In genomic region chr1:15383810-15384209, GRCh38 we compare ENCODE assay signal across 27 cellular contexts. TPM values are rescaled to one million over a fixed set of nuclear protein-coding genes. Genes with fewer than 3 reads are reported as not detected.
DNase-seq lines count a peak whose midpoint lies in the region; ATAC-seq, FAIRE-seq and TF ChIP-seq lines count a peak whose summit lies in the region.
"Had no signal": no experiment of that assay in that cellular context is flagged by ENCODE, and none has a peak within 500 bp of the region (broad histone marks: within the 10 kb centered on the region; RNA-seq: fewer than 3 reads in every experiment).

No MANE protein-coding gene starts in this region.

- H3K27me3 Mint-ChIP-seq in GM23338 (ENCODE audit: insufficient read depth, low read depth, poor library complexity) (peaks cover 68% of the 10 kb centered on the region), neural progenitor cell (ENCODE audit: insufficient read depth, low read depth) (peaks cover 37% of the 10 kb centered on the region)
- H3K27me3 Mint-ChIP-seq in activated CD4-positive, alpha-beta T cell treated with anti-CD3 and anti-CD28 coated beads, Interleukin-2, amount 10 ng/mL, durations not matched to agents 24 days and 14 days, result peaks cover 29% of the 10 kb centered on the region
- H3K27me3 Mint-ChIP-seq: central memory CD8-positive, alpha-beta T cell had no signal

- peak overlapping the region; percentile 94 for H4K91ac ChIP-seq in H1 (replicated peaks; ENCODE audit: insufficient read length, low read length)

- no peak overlapping the region for H3K23ac ChIP-seq in H1 (ENCODE audit: insufficient read length)

- no peak for TF ChIP-seq POLR2A in H1 (IDR thresholded peaks at IDR 0.05; ENCODE audit: control extremely low read depth in 1 of 2, low read depth in 2 of 2, low read length in 2 of 2)

- H2AK5ac ChIP-seq in H1 (ENCODE audit: low read depth, low read length), result peak overlapping the region; percentile 99

- H2BK120ac ChIP-seq in H1 (replicated peaks; ENCODE audit: low read depth, low read length), result peak overlapping the region; percentile 77

- H3K4me1 Mint-ChIP-seq in GM23338 (peaks cover 63% of the 10 kb centered on the region), neural progenitor cell (peaks cover 87% of the 10 kb centered on the region)
- H3K4me1 Mint-ChIP-seq in activated CD4-positive, alpha-beta T cell treated with anti-CD3 and anti-CD28 coated beads, Interleukin-2, amount 10 ng/mL, durations not matched to agents 24 days and 14 days, result peaks cover 9% of the 10 kb centered on the region

- peaks cover 3% of the 10 kb centered on the region; the same call in 1 of the 3 replicates for H3K9me3 Mint-ChIP-seq in GM23338
- H3K9me3 Mint-ChIP-seq in neural progenitor cell, result no peaks in the 10 kb centered on the region
- no peaks in the 10 kb centered on the region for H3K9me3 Mint-ChIP-seq in activated CD4-positive, alpha-beta T cell treated with anti-CD3 and anti-CD28 coated beads, Interleukin-2, amount 10 ng/mL, durations not matched to agents 24 days and 14 days
- H3K9me3 Mint-ChIP-seq: activated CD4-positive, alpha-beta memory T cell treated with anti-CD3 and anti-CD28 coated beads, Interleukin-2, amount 10 ng/mL, durations not matched to agents 7 days and 5 days; activated naive CD8-positive, alpha-beta T cell treated with anti-CD3 and anti-CD28 coated beads for 36 hours; central memory CD8-positive, alpha-beta T cell; T-helper 1 cell treated with Interleukin-12 subunit alpha and Interleukin-12 subunit beta and Interleukin-4 antibody, amounts not matched to agents 30 μg/mL and 1 μg/mL, for 36 hours had no signal

- DNase-seq in GM23338 (ENCODE audit: low spot score) (no peak), MM.1S (no peak), H1 (ENCODE audit: low read depth in 1 of 2, low spot score in 2 of 2) (no peak), neural progenitor cell (ENCODE audit: low spot score) (no peak), NCI-H2081 (lab: John Stamatoyannopoulos, UW) (no peak), NAMALWA (ENCODE audit: low spot score) (no peak)
- DNase-seq in activated CD4-positive, alpha-beta T cell treated with anti-CD3 and anti-CD28 coated beads, Interleukin-2, amount 10 ng/mL, durations not matched to agents 24 days and 14 days, result no peak
- DNase-seq: activated CD4-positive, alpha-beta memory T cell treated with anti-CD3 and anti-CD28 coated beads, Interleukin-2, amount 10 ng/mL, durations not matched to agents 7 days and 5 days; activated CD4-positive, CD25-positive, alpha-beta regulatory T cell treated with anti-CD3 and anti-CD28 coated beads, Interleukin-2, amount 50 U/mL, for 72 hours; activated effector memory CD4-positive, alpha-beta T cell treated with anti-CD3 and anti-CD28 coated beads, Interleukin-2, amount 50 U/mL, for 16 hours; activated naive CD8-positive, alpha-beta T cell treated with anti-CD3 and anti-CD28 coated beads for 36 hours; Caco-2; DMS79; gastrocnemius medialis; NCI-H146; NCI-H446 treated with DMSO at 0.1 percent for 48 hours; small intestine; stimulated activated CD4-positive, alpha-beta T cell treated with anti-CD3 and anti-CD28 coated beads, Interleukin-2, amount 100 ng/mL, for 24 hours; upper lobe of right lung had no signal

- H2AFZ ChIP-seq in GM23338 (no peak overlapping the region), MM.1S (ENCODE audit: low read length) (peak overlapping the region; percentile 92; the same call in 1 of the 2 replicates), H1 (ENCODE audit: low read length) (no peak overlapping the region), neural progenitor cell (replicated peaks) (no peak overlapping the region)

- H3K4me3 ChIP-seq in GM23338, result peak overlapping the region; percentile 39; the same call in 1 of the 2 replicates
- H3K4me3 ChIP-seq in MM.1S (ENCODE audit: low read length), result no peak overlapping the region
- peak overlapping the region in 1 of 4 experiments; percentile 51; a peak in 3 of 8 replicates for H3K4me3 ChIP-seq in H1 (ENCODE audit: extremely low read depth in 1 of 4, insufficient read depth in 2 of 4, low read depth in 3 of 4, low read length in 4 of 4)
- peak overlapping the region; percentile 26 for H3K4me3 ChIP-seq in neural progenitor cell
- H3K4me3 ChIP-seq: gastrocnemius medialis, upper lobe of right lung had no signal

- TF ChIP-seq CTCF in GM23338 (conservative IDR thresholded peaks at IDR 0.05; ENCODE audit: low read depth in 2 of 2) (no peak), MM.1S (IDR thresholded peaks at IDR 0.05; ENCODE audit: low read length) (no peak), H1 (IDR thresholded peaks at IDR 0.05; ENCODE audit: control extremely low read depth in 1 of 3, insufficient read depth in 1 of 3, low read depth in 1 of 3, low read length in 3 of 3) (no peak), neural progenitor cell (IDR thresholded peaks at IDR 0.05) (no peak)

- no peaks in the 10 kb centered on the region for H3K9me3 ChIP-seq in MM.1S (replicated peaks; ENCODE audit: insufficient read depth, low read length)
- H3K9me3 ChIP-seq in H1 (ENCODE audit: insufficient read depth in 2 of 2, low read depth in 1 of 2, low read length in 1 of 2), result no peaks in the 10 kb centered on the region
- H3K9me3 ChIP-seq in neural progenitor cell (ENCODE audit: low read depth), result no peaks in the 10 kb centered on the region
- H3K9me3 ChIP-seq: Caco-2, gastrocnemius medialis, SK-N-SH, upper lobe of right lung had no signal

- H3K27ac ChIP-seq in GM23338 (ENCODE audit: low read depth) (no peak overlapping the region), MM.1S (ENCODE audit: low read length) (no peak overlapping the region), H1 (ENCODE audit: low read depth, low read length) (no peak overlapping the region), neural progenitor cell (no peak overlapping the region)
- H3K27ac ChIP-seq: gastrocnemius medialis, upper lobe of right lung had no signal

- H3K36me3 ChIP-seq in GM23338 (ENCODE audit: insufficient read depth) (no peaks in the 10 kb centered on the region), MM.1S (replicated peaks; ENCODE audit: insufficient read depth, low read length) (no peaks in the 10 kb centered on the region), H1 (ENCODE audit: control insufficient read depth in 2 of 4, insufficient read depth in 4 of 4, low read length in 3 of 4) (no peaks in the 10 kb centered on the region; a peak in 1 of 8 replicates), neural progenitor cell (no peaks in the 10 kb centered on the region)
- H3K36me3 ChIP-seq: gastrocnemius medialis, upper lobe of right lung had no signal

- ATAC-seq in GM23338, result peak; percentile 5; the same call in 2 of the 3 replicates
- no peak for ATAC-seq in HG03025 (IDR thresholded peaks at IDR 0.05; ENCODE audit: low FRiP score, unreplicated experiment)
- ATAC-seq: gastrocnemius medialis had no signal

- peak overlapping the region; percentile 65 for H3K4me3 Mint-ChIP-seq in GM23338
- peak overlapping the region; percentile 75 for H3K4me3 Mint-ChIP-seq in neural progenitor cell
- no peak overlapping the region for H3K4me3 Mint-ChIP-seq in activated CD4-positive, alpha-beta T cell treated with anti-CD3 and anti-CD28 coated beads, Interleukin-2, amount 10 ng/mL, durations not matched to agents 24 days and 14 days
- H3K4me3 Mint-ChIP-seq: activated CD4-positive, alpha-beta memory T cell treated with anti-CD3 and anti-CD28 coated beads, Interleukin-2, amount 10 ng/mL, durations not matched to agents 7 days and 5 days; activated naive CD8-positive, alpha-beta T cell treated with anti-CD3 and anti-CD28 coated beads for 36 hours had no signal

- FAIRE-seq in H1 (lab: Jason Lieb, UNC), result no peak
- FAIRE-seq: small intestine had no signal

- no peak overlapping the region for H3K14ac ChIP-seq in H1 (ENCODE audit: insufficient read length)

- H3K4me2 ChIP-seq in GM23338, result peak overlapping the region; percentile 71
- H3K4me2 ChIP-seq in MM.1S (ENCODE audit: low read depth, low read length), result no peak overlapping the region; the same call in 1 of the 2 replicates
- H3K4me2 ChIP-seq in H1 (ENCODE audit: insufficient read depth in 1 of 2, low read depth in 2 of 2, low read length in 2 of 2), result peak overlapping the region; percentile 77 to 86
- peak overlapping the region; percentile 75 for H3K4me2 ChIP-seq in neural progenitor cell
- H3K4me2 ChIP-seq: SK-N-SH had no signal

- intact Hi-C loops in activated CD4-positive, alpha-beta T cell treated with anti-CD3 and anti-CD28 coated beads, Interleukin-2, amount 10 ng/mL, durations not matched to agents 24 days and 14 days (cut with micrococcal nuclease), result no loop called here

- H2BK15ac ChIP-seq in H1 (ENCODE audit: low read length), result peak overlapping the region; percentile 99; the same call in 1 of the 2 replicates

- H3K9ac ChIP-seq in MM.1S (ENCODE audit: low read length), result no peak overlapping the region
- H3K9ac ChIP-seq in H1 (replicated peaks in 1 of 4; ENCODE audit: extremely low read depth in 1 of 4, low read depth in 3 of 4, low read length in 3 of 4), result no peak overlapping the region
- H3K9ac ChIP-seq in neural progenitor cell, result no peak overlapping the region
- H3K9ac ChIP-seq: SK-N-SH had no signal

- H3K79me2 ChIP-seq in GM23338 (replicated peaks; ENCODE audit: insufficient read depth) (no peaks in the 10 kb centered on the region), MM.1S (ENCODE audit: low read length) (no peaks in the 10 kb centered on the region), H1 (ENCODE audit: control insufficient read depth in 1 of 2, insufficient read depth in 2 of 2, low read length in 2 of 2) (no peaks in the 10 kb centered on the region), neural progenitor cell (ENCODE audit: low read depth) (no peaks in the 10 kb centered on the region)

- H3F3A ChIP-seq in GM23338 (replicated peaks; ENCODE audit: low read depth), result peaks cover 22% of the 10 kb centered on the region; the same call in 1 of the 2 replicates
- no peaks in the 10 kb centered on the region for H3F3A ChIP-seq in MM.1S (ENCODE audit: insufficient read depth, low read length)
- peaks cover 43% of the 10 kb centered on the region for H3F3A ChIP-seq in neural progenitor cell (ENCODE audit: low read depth)

- peaks cover 58% of the 10 kb centered on the region for H3K27me3 ChIP-seq in GM23338 (ENCODE audit: insufficient read depth)
- no peaks in the 10 kb centered on the region for H3K27me3 ChIP-seq in MM.1S (replicated peaks; ENCODE audit: insufficient read depth, low read length)
- H3K27me3 ChIP-seq in H1 (replicated peaks in 1 of 4; ENCODE audit: control insufficient read depth in 3 of 4, extremely low read depth in 1 of 4, insufficient read depth in 3 of 4, low read length in 3 of 4), result peaks cover 3 to 49% (median 42%) of the 10 kb centered on the region in 4 experiments
- peaks cover 64% of the 10 kb centered on the region for H3K27me3 ChIP-seq in neural progenitor cell
- H3K27me3 ChIP-seq: upper lobe of right lung had no signal

- TF ChIP-seq EP300 in H1 (IDR thresholded peaks at IDR 0.05; ENCODE audit: borderline replicate concordance in 1 of 2, low read depth in 2 of 2, low read length in 2 of 2), result no peak

- H2BK5ac ChIP-seq in H1 (ENCODE audit: low read depth, low read length), result peak overlapping the region; percentile 72; the same call in 1 of the 2 replicates

- H3K4me1 ChIP-seq in GM23338 (ENCODE audit: insufficient read depth), result peaks cover 38% of the 10 kb centered on the region
- peaks cover 4% of the 10 kb centered on the region; the same call in 1 of the 2 replicates for H3K4me1 ChIP-seq in MM.1S (ENCODE audit: low read length)
- peaks cover 23 to 34% (median 25%) of the 10 kb centered on the region in 4 experiments for H3K4me1 ChIP-seq in H1 (replicated peaks in 1 of 4; ENCODE audit: control insufficient read depth in 3 of 4, insufficient read depth in 4 of 4, low read length in 3 of 4)
- H3K4me1 ChIP-seq in neural progenitor cell, result peaks cover 26% of the 10 kb centered on the region
- H3K4me1 ChIP-seq: Caco-2, gastrocnemius medialis had no signal

- CTCF ChIA-PET in H1 (lab: Charles Lee; ENCODE audit: partially characterized antibody), result interaction anchor here (0.7 to 1.1 kb wide), 2 partner anchors 9 to 10 kb away, joined by 3 to 7 read pairs; no protein-coding TSS in a partner anchor

- WGBS in H1 (ENCODE audit: extremely low coverage in 1 of 2, insufficient coverage in 1 of 2, insufficient read length in 1 of 2, insufficient replicate concordance in 2 of 2, low coverage in 1 of 2, low lambda C conversion rate in 2 of 2, missing lambda C conversion rate in 1 of 2), 2 experiments, result 81% methylated on average over 5 of the region's 5 CpGs; no CpG with 5 or more reads in 1 of the 2 experiments

- no peak for TF ChIP-seq RAD21 in H1 (IDR thresholded peaks at IDR 0.05 in 1 of 2, conservative IDR thresholded peaks at IDR 0.05 in 1 of 2; ENCODE audit: low read depth in 2 of 2, low read length in 2 of 2)

- H2BK20ac ChIP-seq in H1 (ENCODE audit: low read length), result peak overlapping the region; percentile 100

- H3K56ac ChIP-seq in H1 (replicated peaks; ENCODE audit: insufficient read length, low read depth, low read length), result no peak overlapping the region

- no peaks in the 10 kb centered on the region for H3K79me1 ChIP-seq in H1 (ENCODE audit: low read depth, low read length)

- peak overlapping the region; percentile 99; the same call in 1 of the 2 replicates for H2BK12ac ChIP-seq in H1 (ENCODE audit: low read depth, low read length)

- POLR2A ChIA-PET in H1 (lab: Charles Lee; ENCODE audit: partially characterized antibody), result interaction anchor here (1.2 to 1.5 kb wide), 3 partner anchors 17 to 40 kb away, joined by 3 to 4 read pairs (median 3); partner anchors contain the start of gene EFHD2

- H3K36me3 Mint-ChIP-seq in GM23338 (ENCODE audit: low read depth), result 0 out of 3 replicates have a peak, but pooled peaks cover 2% of the 10 kb centered on the region
- no peaks in the 10 kb centered on the region for H3K36me3 Mint-ChIP-seq in neural progenitor cell
- H3K36me3 Mint-ChIP-seq in activated CD4-positive, alpha-beta T cell treated with anti-CD3 and anti-CD28 coated beads, Interleukin-2, amount 10 ng/mL, durations not matched to agents 24 days and 14 days (ENCODE audit: low read depth), result no peaks in the 10 kb centered on the region
- H3K36me3 Mint-ChIP-seq: activated naive CD8-positive, alpha-beta T cell treated with anti-CD3 and anti-CD28 coated beads for 36 hours had no signal

- H3K9me2 ChIP-seq in GM23338 (ENCODE audit: insufficient read depth), result no peaks in the 10 kb centered on the region
- H3K9me2 ChIP-seq in MM.1S (replicated peaks; ENCODE audit: insufficient read depth, low read length), result no peaks in the 10 kb centered on the region
- H3K9me2 ChIP-seq: SK-N-SH had no signal

- H4K20me1 ChIP-seq in GM23338 (replicated peaks; ENCODE audit: insufficient read depth) (no peaks in the 10 kb centered on the region), MM.1S (ENCODE audit: insufficient read depth, low read length) (no peaks in the 10 kb centered on the region), H1 (replicated peaks in 1 of 2; ENCODE audit: control insufficient read depth in 1 of 2, insufficient read depth in 2 of 2, low read length in 2 of 2) (no peaks in the 10 kb centered on the region), neural progenitor cell (ENCODE audit: low read depth) (peaks cover 7% of the 10 kb centered on the region)

- H4K8ac ChIP-seq in H1 (ENCODE audit: extremely low read depth, insufficient read depth, low read length), result no peak overlapping the region

- peak overlapping the region; percentile 63 for H3K4ac ChIP-seq in H1 (replicated peaks; ENCODE audit: insufficient read length, low read depth, low read length)

- peak overlapping the region; percentile 84 for H3K18ac ChIP-seq in H1 (ENCODE audit: extremely low read depth, low read length)

- H3K23me2 ChIP-seq in H1 (ENCODE audit: low read depth, low read length), result peaks cover 7% of the 10 kb centered on the region

- peak overlapping the region; percentile 72; the same call in 1 of the 2 replicates for H3K27ac Mint-ChIP-seq in GM23338
- peak overlapping the region; percentile 86 for H3K27ac Mint-ChIP-seq in neural progenitor cell
- H3K27ac Mint-ChIP-seq in activated CD4-positive, alpha-beta T cell treated with anti-CD3 and anti-CD28 coated beads, Interleukin-2, amount 10 ng/mL, durations not matched to agents 24 days and 14 days, result no peak overlapping the region
- H3K27ac Mint-ChIP-seq: activated CD4-positive, alpha-beta memory T cell treated with anti-CD3 and anti-CD28 coated beads, Interleukin-2, amount 10 ng/mL, durations not matched to agents 7 days and 5 days; activated naive CD8-positive, alpha-beta T cell treated with anti-CD3 and anti-CD28 coated beads for 36 hours; T-helper 1 cell treated with Interleukin-12 subunit alpha and Interleukin-12 subunit beta and Interleukin-4 antibody, amounts not matched to agents 30 μg/mL and 1 μg/mL, for 36 hours had no signal

- H4K5ac ChIP-seq in H1 (ENCODE audit: insufficient read length, low read depth, low read length), result peak overlapping the region; percentile 4

RNA-seq across cellular contexts. Expression of gene EFHD2, which starts 25.9 kb away (rescaled TPM):
- 22.8 and 23.7 TPM in 2 replicates for total RNA-seq in GM23338 (2014; rRNA removed; shearing (Covaris generic))
- polyA plus RNA-seq in GM23338 (2016; fragmentation: Nextera tagmentation; extraction: Ambion mirVana) (19.3 and 22.8 TPM in 2 replicates), H1 (2011; rRNA removed) (24.4 and 30.8 TPM in 2 replicates)
- total RNA-seq in H1 (2021; fragmentation: NEBNext Ultra II Directional; extraction: Animal tissue kit (Norgen Biotek cat#: 25700)), result 23.5 and 25.1 TPM in 2 replicates
- polyA plus RNA-seq in H1 (2011; cell fraction: cytosol; rRNA removed), result 24.6 TPM
- polyA plus RNA-seq in H1 (2011; cell fraction: nucleus; rRNA removed), result 22.1 TPM
- 16.3 to 23.1 TPM (median 20.7 TPM) in 4 replicates for polyA plus RNA-seq in H1 (2012, experiment 1 of 2)
- polyA plus RNA-seq in H1 (2012, experiment 2 of 2), result 23.1 TPM
- 16.3 TPM for polyA plus RNA-seq in H1 (2013, experiment 1 of 2)
- polyA plus RNA-seq in H1 (2013, experiment 2 of 2), result 16.6 TPM
- 4.3 and 4.8 TPM in 2 replicates for polyA minus RNA-seq in H1 (2011; rRNA and poly(A)+ RNA removed)
- 16.7 TPM for polyA minus RNA-seq in H1 (2011; cell fraction: cytosol; rRNA and poly(A)+ RNA removed)
- 5.9 TPM for polyA minus RNA-seq in H1 (2011; cell fraction: nucleus; rRNA and poly(A)+ RNA removed)
- 6.5 and 14.5 TPM in 2 replicates for total RNA-seq in neural progenitor cell (ENCODE audit: low replicate concordance)
- 90.5 and 92.3 TPM in 2 replicates for total RNA-seq in activated CD4-positive, alpha-beta T cell treated with anti-CD3 and anti-CD28 coated beads, Interleukin-2, amount 10 ng/mL, durations not matched to agents 24 days and 14 days

RNA-seq across cellular contexts. Expression of gene CTRC, which starts 54.4 kb away (rescaled TPM):
- total RNA-seq in GM23338 (2014; rRNA removed; shearing (Covaris generic)), result 0.24 TPM in 1 of 2 replicates, not detected in the other
- not detected in 2 replicates for polyA plus RNA-seq in GM23338 (2016; fragmentation: Nextera tagmentation; extraction: Ambion mirVana)
- 0.09 TPM in 1 of 2 replicates, not detected in the other for total RNA-seq in H1 (2021; fragmentation: NEBNext Ultra II Directional; extraction: Animal tissue kit (Norgen Biotek cat#: 25700))
- not detected in 2 replicates for polyA plus RNA-seq in H1 (2011; rRNA removed)
- not detected for polyA plus RNA-seq in H1 (2011; cell fraction: cytosol; rRNA removed)
- not detected for polyA plus RNA-seq in H1 (2011; cell fraction: nucleus; rRNA removed)
- polyA plus RNA-seq in H1 (2012, experiment 1 of 2), result not detected in 4 replicates
- not detected for polyA plus RNA-seq in H1 (2012, experiment 2 of 2)
- not detected for polyA plus RNA-seq in H1 (2013, experiment 1 of 2)
- polyA plus RNA-seq in H1 (2013, experiment 2 of 2), result 0.29 TPM
- not detected in 2 replicates for polyA minus RNA-seq in H1 (2011; rRNA and poly(A)+ RNA removed)
- not detected for polyA minus RNA-seq in H1 (2011; cell fraction: cytosol; rRNA and poly(A)+ RNA removed)
- polyA minus RNA-seq in H1 (2011; cell fraction: nucleus; rRNA and poly(A)+ RNA removed), result not detected
- total RNA-seq in neural progenitor cell (ENCODE audit: low replicate concordance), result not detected in 2 replicates
- 0.45 TPM in 1 of 2 replicates, not detected in the other for total RNA-seq in activated CD4-positive, alpha-beta T cell treated with anti-CD3 and anti-CD28 coated beads, Interleukin-2, amount 10 ng/mL, durations not matched to agents 24 days and 14 days
- total RNA-seq: Caco-2, dermis microvascular lymphatic vessel endothelial cell, OCI-LY7, osteocyte had no signal
- polyA plus RNA-seq: BJ had no signal
